ENCODE assay signal across 10 cellular contexts in the genomic region with DNA sequence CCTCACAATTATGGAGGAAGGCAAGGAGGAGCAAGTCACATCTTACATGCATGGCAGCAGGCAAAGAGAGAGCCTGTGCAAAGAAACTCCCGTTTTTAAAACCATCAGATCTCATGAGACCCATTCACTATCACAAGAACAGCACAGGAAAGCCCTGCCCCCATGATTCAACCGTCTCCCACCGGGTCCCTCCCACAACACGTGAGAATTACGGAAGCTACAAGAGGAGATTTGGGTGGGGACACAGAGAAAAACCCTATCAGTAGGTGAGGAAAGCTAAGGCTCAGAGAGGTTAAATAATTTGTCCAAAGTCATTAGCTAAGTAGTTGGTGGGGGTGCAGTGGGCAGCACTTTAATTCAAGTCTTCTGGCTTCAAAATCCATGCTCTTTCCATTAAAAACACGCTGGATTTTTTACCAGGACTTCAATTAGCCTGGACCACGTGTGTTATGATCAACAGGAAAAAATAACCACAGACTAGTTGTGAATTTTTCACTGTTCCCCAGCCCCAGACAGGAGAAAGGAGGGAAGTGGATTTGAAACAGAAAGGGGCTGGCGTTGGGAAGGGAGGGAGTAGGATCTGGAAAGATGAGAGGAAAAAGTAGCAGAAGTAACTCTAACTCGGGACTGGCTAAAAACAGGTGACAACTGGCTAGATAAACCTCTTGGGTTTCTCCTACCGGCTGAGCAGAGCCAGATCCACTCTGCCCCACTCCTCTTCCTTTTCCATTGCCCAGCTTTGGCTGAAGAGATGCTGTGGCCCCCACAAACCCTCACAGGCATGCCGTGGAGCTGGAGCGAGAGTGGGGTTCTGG. TPM values are rescaled to one million over a fixed set of nuclear protein-coding genes. Genes with fewer than 3 reads are reported as not detected.
A peak's percentile ranks its signal among the peaks of the same experiment; 100 is the strongest.
DNase-seq lines count a peak whose midpoint lies in the region; ATAC-seq lines count a peak whose summit lies in the region.
"Had no signal": no experiment of that assay in that cellular context is flagged by ENCODE, and none has a peak within 500 bp of the region (broad histone marks: within the 10 kb centered on the region; RNA-seq: fewer than 3 reads in every experiment).

No MANE protein-coding gene starts in this region.

- H3K4me3 ChIP-seq in HUES64 (ENCODE audit: low read length), result peak overlapping the region; percentile 70
- peak overlapping the region; percentile 65 for H3K4me3 ChIP-seq in effector memory CD4-positive, alpha-beta T cell (ENCODE audit: insufficient read depth, low read depth, low read length, poor library complexity, severe bottlenecking)
- peak overlapping the region; percentile 72 for H3K4me3 ChIP-seq in trophoblast cell (ENCODE audit: low read depth, low read length)

- H4K12ac ChIP-seq in trophoblast cell (ENCODE audit: low read depth, low read length), result no peak overlapping the region

- H3K9ac ChIP-seq in HUES64 (ENCODE audit: low read depth, low read length), result 0 out of 2 replicates have a peak overlapping the region, but pooled peaks have one; percentile 20
- H3K9ac ChIP-seq in trophoblast cell (ENCODE audit: low read length), result no peak overlapping the region

- H4K8ac ChIP-seq in trophoblast cell (ENCODE audit: low read depth, low read length), result peak overlapping the region; percentile 66

- H3K4me1 Mint-ChIP-seq in activated CD4-positive, alpha-beta T cell treated with anti-CD3 and anti-CD28 coated beads for 36 hours, result peaks cover 28% of the 10 kb centered on the region

- no peak overlapping the region for H2BK120ac ChIP-seq in trophoblast cell (ENCODE audit: insufficient read depth, low read length, poor library complexity)

- POLR2A ChIA-PET in activated CD4-positive, alpha-beta T cell treated with anti-CD3 and anti-CD28 coated beads for 36 hours (lab: Charles Lee), result interaction anchor here (1.2 to 1.4 kb wide), 2 partner anchors 187 to 1140 kb away, joined by 3 to 4 read pairs; partner anchors contain the start of gene LAS1L

- no peak overlapping the region for H3K4ac ChIP-seq in trophoblast cell (ENCODE audit: low read depth, low read length)

- ATAC-seq in activated CD4-positive, alpha-beta T cell treated with anti-CD3 and anti-CD28 coated beads for 36 hours, result peak; percentile 13

- DNase-seq in activated CD4-positive, alpha-beta T cell treated with anti-CD3 and anti-CD28 coated beads for 36 hours, result no peak
- no peak for DNase-seq in activated CD4-positive, alpha-beta T cell treated with anti-CD3 and anti-CD28 coated beads for 4 hours
- DNase-seq in effector memory CD4-positive, alpha-beta T cell, result no peak
- DNase-seq in trophoblast cell (no peak), NOMO-1 (lab: John Stamatoyannopoulos, UW; ENCODE audit: unreplicated experiment in 2 of 2) (no peak), dermis blood vessel endothelial cell (no peak), NCI-H1417 treated with DMSO at 0.1 percent for 48 hours (lab: John Stamatoyannopoulos, UW) (no peak)

- peak overlapping the region; percentile 83 for H2AFZ ChIP-seq in trophoblast cell (ENCODE audit: insufficient read depth, low read length, poor library complexity)

- H3K79me1 ChIP-seq in trophoblast cell (ENCODE audit: low read length), result no peaks in the 10 kb centered on the region

- no peak overlapping the region for H2AK5ac ChIP-seq in trophoblast cell (ENCODE audit: low read length)

- no peak overlapping the region for H4K91ac ChIP-seq in trophoblast cell (ENCODE audit: low read depth, low read length)

- H3K4me1 ChIP-seq in HUES64 (ENCODE audit: insufficient read depth, low read length) (no peaks in the 10 kb centered on the region), trophoblast cell (ENCODE audit: control insufficient read depth in 1 of 2, insufficient read depth in 2 of 2, low read length in 2 of 2) (peaks cover 3 to 4% of the 10 kb centered on the region in 2 experiments)
- H3K4me1 ChIP-seq in effector memory CD4-positive, alpha-beta T cell (ENCODE audit: control insufficient read depth, insufficient read depth, low read length, poor library complexity, severe bottlenecking), result no peaks in the 10 kb centered on the region

- no peak overlapping the region for H2BK5ac ChIP-seq in trophoblast cell (ENCODE audit: low read depth, low read length, poor library complexity)

- H3K27ac ChIP-seq in HUES64 (ENCODE audit: low read depth, low read length) (no peak overlapping the region), trophoblast cell (ENCODE audit: low read depth, low read length) (no peak overlapping the region)
- H3K27ac ChIP-seq in effector memory CD4-positive, alpha-beta T cell (ENCODE audit: insufficient read depth, low read length, poor library complexity, severe bottlenecking), result peak overlapping the region; percentile 39
- H3K27ac ChIP-seq: VCaP had no signal

- H3K79me2 ChIP-seq in trophoblast cell (ENCODE audit: control insufficient read depth, insufficient read depth, low read length, poor library complexity), result no peaks in the 10 kb centered on the region

- H3K27me3 ChIP-seq in HUES64 (ENCODE audit: insufficient read depth, low read length), result no peaks in the 10 kb centered on the region
- no peaks in the 10 kb centered on the region for H3K27me3 ChIP-seq in effector memory CD4-positive, alpha-beta T cell (replicated peaks; ENCODE audit: control insufficient read depth, insufficient read depth, low read length, poor library complexity, severe bottlenecking)
- no peaks in the 10 kb centered on the region for H3K27me3 ChIP-seq in trophoblast cell (ENCODE audit: insufficient read depth, low read length)

- H3K27ac Mint-ChIP-seq in activated CD4-positive, alpha-beta T cell treated with anti-CD3 and anti-CD28 coated beads for 36 hours, result peak overlapping the region; percentile 86

- no peaks in the 10 kb centered on the region for H3K9me3 Mint-ChIP-seq in activated CD4-positive, alpha-beta T cell treated with anti-CD3 and anti-CD28 coated beads for 36 hours (ENCODE audit: low read depth)

- intact Hi-C loops in activated CD4-positive, alpha-beta T cell treated with anti-CD3 and anti-CD28 coated beads for 36 hours (cut with DNase I, micrococcal nuclease), result loop anchor here (2.0 to 10.0 kb wide), 4 partner anchors 581 to 1043 kb away; partner anchors contain the start of genes SPIN4 (in 1 of the 2), ZC3H12B (in 1 of the 2) and ZC4H2 (in 1 of the 2)

- no peak overlapping the region for H3K14ac ChIP-seq in trophoblast cell (ENCODE audit: low read length)

- H2BK12ac ChIP-seq in trophoblast cell (ENCODE audit: low read length), result no peak overlapping the region

- no peaks in the 10 kb centered on the region for H3K27me3 Mint-ChIP-seq in activated CD4-positive, alpha-beta T cell treated with anti-CD3 and anti-CD28 coated beads for 36 hours

- H3K4me3 Mint-ChIP-seq in activated CD4-positive, alpha-beta T cell treated with anti-CD3 and anti-CD28 coated beads for 36 hours, result peak overlapping the region; percentile 88

- no peak overlapping the region for H3K23ac ChIP-seq in trophoblast cell (ENCODE audit: low read length)

- CTCF ChIA-PET in activated CD4-positive, alpha-beta T cell treated with anti-CD3 and anti-CD28 coated beads for 36 hours (lab: Charles Lee), result no interaction called here

- H3K18ac ChIP-seq in trophoblast cell (ENCODE audit: low read length), result no peak overlapping the region

- H3K36me3 ChIP-seq in HUES64 (ENCODE audit: insufficient read depth, low read length) (no peaks in the 10 kb centered on the region), trophoblast cell (ENCODE audit: control insufficient read depth in 1 of 2, insufficient read depth in 2 of 2, low read length in 2 of 2) (no peaks in the 10 kb centered on the region)
- H3K36me3 ChIP-seq in effector memory CD4-positive, alpha-beta T cell (ENCODE audit: control insufficient read depth, insufficient read depth, low read length), result no peaks in the 10 kb centered on the region

- H3K9me3 ChIP-seq in HUES64 (ENCODE audit: insufficient read depth, low read depth, low read length) (no peaks in the 10 kb centered on the region), trophoblast cell (ENCODE audit: insufficient read depth, low read depth, low read length) (no peaks in the 10 kb centered on the region)
- H3K9me3 ChIP-seq in effector memory CD4-positive, alpha-beta T cell (ENCODE audit: control insufficient read depth, low read length), result no peaks in the 10 kb centered on the region

- peaks cover 2% of the 10 kb centered on the region for H3K36me3 Mint-ChIP-seq in activated CD4-positive, alpha-beta T cell treated with anti-CD3 and anti-CD28 coated beads for 36 hours (ENCODE audit: low read depth)

- peak overlapping the region; percentile 92 for H3K4me2 ChIP-seq in trophoblast cell (ENCODE audit: low read length)

- WGBS in HUES64, result 34% methylated on average over 12 of the region's 12 CpGs
- no CpG with 5 or more reads among the region's 12 CpGs for WGBS in trophoblast cell (ENCODE audit: extremely low coverage, insufficient coverage, insufficient read length)

RNA-seq across cellular contexts. Expression of gene MTMR8, which starts 1.0 kb away (rescaled TPM):
- 1 to 10 TPM; 3.4 to 4.1 TPM for total RNA-seq in activated CD4-positive, alpha-beta T cell treated with anti-CD3 and anti-CD28 coated beads for 36 hours
- 2.8 TPM for polyA plus RNA-seq in HUES64 (2013, experiment 1 of 2)
- polyA plus RNA-seq in HUES64 (2013, experiment 2 of 2), result 2.7 TPM
- polyA plus RNA-seq in trophoblast cell (2013), result 0.58 and 0.59 TPM in 2 replicates
- total RNA-seq in dermis blood vessel endothelial cell, result 0.17 and 0.84 TPM in 2 replicates
- polyA plus RNA-seq: AG04450 had no signal
